Comparison of ENCODE assay signal across 15 cellular contexts in genomic region chr7:94028768-94029167, GRCh38. TPM values are rescaled to one million over a fixed set of nuclear protein-coding genes. Genes with fewer than 3 reads are reported as not detected.
DNase-seq lines count a peak whose midpoint lies in the region; ATAC-seq and TF ChIP-seq lines count a peak whose summit lies in the region.
"Had no signal": no experiment of that assay in that cellular context is flagged by ENCODE, and none has a peak within 500 bp of the region (broad histone marks: within the 10 kb centered on the region; RNA-seq: fewer than 3 reads in every experiment).

No MANE protein-coding gene starts in this region.

- H3K36me3 ChIP-seq in PC-3 (ENCODE audit: low read depth, low read length), result no peaks in the 10 kb centered on the region
- H3K36me3 ChIP-seq: SJCRH30, spleen, tibial artery had no signal

- no peak overlapping the region for H3K9ac ChIP-seq in PC-3 (ENCODE audit: low read length)

- DNase-seq in AG08396 (ENCODE audit: low spot score) (peak; percentile 15), HFFc6 (peak; percentile 8), PC-3 (peak; percentile 54), foreskin keratinocyte (peak in 1 of 2 donors; percentile 14), NCI-H510A (lab: John Stamatoyannopoulos, UW) (no peak), NCI-H2171 treated with DMSO at 0.1 percent for 48 hours (lab: John Stamatoyannopoulos, UW) (no peak)
- DNase-seq in stimulated activated CD4-positive, alpha-beta T cell treated with anti-CD3 and anti-CD28 coated beads, Interleukin-4, amount 100 ng/mL, for 24 hours, result no peak
- DNase-seq: activated naive CD4-positive, alpha-beta T cell treated with Interleukin-2 at 50 U/mL for 16 hours; central memory CD4-positive, alpha-beta T cell; NCI-H69; SJCRH30; spleen; tibial artery had no signal

- H3K27me3 ChIP-seq in PC-3 (ENCODE audit: low read length) (peaks cover 33% of the 10 kb centered on the region), foreskin keratinocyte (peaks cover 15% of the 10 kb centered on the region)
- H3K27me3 ChIP-seq: SJCRH30, spleen, tibial artery had no signal

- no peak overlapping the region for H3K4me3 Mint-ChIP-seq in HFFc6

- no peak for TF ChIP-seq CTCF in HFFc6 (IDR thresholded peaks at IDR 0.05)
- TF ChIP-seq CTCF in PC-3 (conservative IDR thresholded peaks at IDR 0.05; ENCODE audit: low read depth, low read length), result no peak
- no peak for TF ChIP-seq CTCF in foreskin keratinocyte (conservative IDR thresholded peaks at IDR 0.05)

- H3K27me3 Mint-ChIP-seq in HFFc6 (ENCODE audit: insufficient read depth), result peaks cover 26% of the 10 kb centered on the region

- H2AFZ ChIP-seq in PC-3 (ENCODE audit: low read length), result no peak overlapping the region

- CTCF ChIA-PET in PC-3 (lab: Charles Lee), result no interaction called here

- no peaks in the 10 kb centered on the region for H3K9me3 ChIP-seq in PC-3 (ENCODE audit: low read length)
- H3K9me3 ChIP-seq: tibial artery had no signal

- H3K4me3 ChIP-seq in PC-3 (ENCODE audit: low read length), result no peak overlapping the region
- H3K4me3 ChIP-seq: SJCRH30, spleen, tibial artery had no signal

- H3K9me2 ChIP-seq in PC-3 (replicated peaks; ENCODE audit: low read length), result no peaks in the 10 kb centered on the region

- H3F3A ChIP-seq in PC-3 (ENCODE audit: low read length, unreplicated experiment), result no peaks in the 10 kb centered on the region

- intact Hi-C loops in PC-3 (cut with micrococcal nuclease), result no loop called here

- no peaks in the 10 kb centered on the region for H3K79me2 ChIP-seq in PC-3 (ENCODE audit: low read length)

- BruUV-seq in PC-3 (replicated peaks; lab: Mats Ljungman, UMichigan), result no TSS peak

- POLR2A ChIA-PET in PC-3 (lab: Charles Lee; ENCODE audit: unreplicated experiment), result no interaction called here

- no peak overlapping the region for H3K27ac Mint-ChIP-seq in HFFc6

- H4K20me1 ChIP-seq in PC-3 (ENCODE audit: low read length), result no peaks in the 10 kb centered on the region

- H3K27ac ChIP-seq in PC-3 (ENCODE audit: low read length), result no peak overlapping the region
- no peak overlapping the region for H3K27ac ChIP-seq in foreskin keratinocyte
- H3K27ac ChIP-seq: epithelial cell of prostate, SJCRH30, spleen, tibial artery had no signal

- H3K4me1 ChIP-seq in PC-3 (ENCODE audit: insufficient read depth, low read length) (peaks cover 7% of the 10 kb centered on the region), foreskin keratinocyte (no peaks in the 10 kb centered on the region)
- H3K4me1 ChIP-seq: spleen, tibial artery had no signal

- peak; percentile 67 for ATAC-seq in PC-3
- peak; percentile 32 for ATAC-seq in foreskin keratinocyte
- no peak for ATAC-seq in GM18511 (IDR thresholded peaks at IDR 0.05; ENCODE audit: unreplicated experiment)

- H3K9me3 Mint-ChIP-seq in HFFc6, result no peaks in the 10 kb centered on the region

- H3K4me1 Mint-ChIP-seq in HFFc6 (ENCODE audit: low read depth), result peaks cover 6% of the 10 kb centered on the region

- H3K4me2 ChIP-seq in PC-3 (ENCODE audit: low read length), result no peak overlapping the region

- no peaks in the 10 kb centered on the region for H3K36me3 Mint-ChIP-seq in HFFc6 (ENCODE audit: low read depth)

RNA-seq across cellular contexts. Expression of gene BET1, which starts 24.6 kb away (rescaled TPM):
- 10 to 100 TPM; 26.4 to 36.5 (median 30.5) TPM for total RNA-seq in HFFc6 (2021; fragmentation: NEBNext Ultra II Directional; extraction: Animal tissue kit (Norgen Biotek cat#: 25700))
- 7.9 and 12.1 TPM in 2 replicates for total RNA-seq in PC-3 (2014; rRNA removed)
- total RNA-seq in foreskin keratinocyte, result 23.9 and 26.7 TPM in 2 replicates
- 22.4 and 22.9 TPM in 2 replicates for polyA plus RNA-seq in foreskin keratinocyte

Comparison
In these comparisons a context has a peak if more than half of its experiments do, and no peak if none do; other contexts are left out.
1. DNase-seq: peak in AG08396 (single experiment), HFFc6 (single experiment) and PC-3 (single experiment); none in NCI-H510A (single experiment), NCI-H2171 treated with DMSO at 0.1 percent for 48 hours (single experiment) and stimulated activated CD4-positive, alpha-beta T cell treated with anti-CD3 and anti-CD28 coated beads, Interleukin-4, amount 100 ng/mL, for 24 hours (single experiment).